9 cellular contexts compared by ENCODE assay signal in genomic region chr4:762211-763190, GRCh38. TPM values are rescaled to one million over a fixed set of nuclear protein-coding genes. Genes with fewer than 3 reads are reported as not detected.
DNase-seq lines count a peak whose midpoint lies in the region; ATAC-seq and TF ChIP-seq lines count a peak whose summit lies in the region.
"Had no signal": no experiment of that assay in that cellular context is flagged by ENCODE, and none has a peak within 500 bp of the region (broad histone marks: within the 10 kb centered on the region; RNA-seq: fewer than 3 reads in every experiment).

No MANE protein-coding gene starts in this region.

- peaks cover 14% of the 10 kb centered on the region for H3K4me1 Mint-ChIP-seq in Caco-2 (ENCODE audit: low read depth, unreplicated experiment)
- no peaks in the 10 kb centered on the region for H3K4me1 Mint-ChIP-seq in mesothelial cell of epicardium

- in situ Hi-C loops in T47D (cut with HindIII; ENCODE audit: low pct_unique_long_range_greater_than_20kb, low sequenced_read_pairs), result no loop called here

- no peak overlapping the region for H3K27ac ChIP-seq in HL-60 (replicated peaks)

- TF ChIP-seq CTCF in Caco-2 (IDR thresholded peaks at IDR 0.05; ENCODE audit: insufficient read depth in 1 of 2, low read depth in 1 of 2, low read length in 1 of 2, severe bottlenecking in 1 of 2, unreplicated experiment in 1 of 2), result peak in 1 of 2 experiments; percentile 49
- peak; percentile 15 for TF ChIP-seq CTCF in HL-60 (IDR thresholded peaks at IDR 0.05; ENCODE audit: insufficient read depth, low read length)
- TF ChIP-seq CTCF in mesothelial cell of epicardium (IDR thresholded peaks at IDR 0.05; ENCODE audit: unreplicated experiment), result no peak

- no TSS peak for BruUV-seq in Caco-2 (replicated peaks; lab: Mats Ljungman, UMichigan)

- H3K4me3 Mint-ChIP-seq in Caco-2 (ENCODE audit: unreplicated experiment) (no peak overlapping the region), mesothelial cell of epicardium (no peak overlapping the region)

- CTCF ChIA-PET in Caco-2 (lab: Charles Lee), result no interaction called here

- no peak overlapping the region for H3K4me3 ChIP-seq in Caco-2 (ENCODE audit: low read depth, low read length)
- H3K4me3 ChIP-seq in HL-60 (replicated peaks; ENCODE audit: insufficient read depth, low read length), result no peak overlapping the region

- H3K9me3 ChIP-seq in Caco-2, result no peaks in the 10 kb centered on the region

- no peaks in the 10 kb centered on the region for H3K27me3 ChIP-seq in Caco-2 (replicated peaks; ENCODE audit: control insufficient read depth, insufficient read depth, low read length)
- H3K27me3 ChIP-seq in HL-60 (ENCODE audit: insufficient read depth, poor library complexity, severe bottlenecking), result no peaks in the 10 kb centered on the region

- H3K9me3 Mint-ChIP-seq in Caco-2 (ENCODE audit: unreplicated experiment), result peaks cover 16% of the 10 kb centered on the region
- H3K9me3 Mint-ChIP-seq in mesothelial cell of epicardium, result peaks cover 8% of the 10 kb centered on the region

- POLR2A ChIA-PET in Caco-2 (lab: Charles Lee), result no interaction called here

- ATAC-seq in GM19397 (IDR thresholded peaks at IDR 0.05; ENCODE audit: unreplicated experiment), result no peak

- intact Hi-C loops in Caco-2 (cut with micrococcal nuclease; ENCODE audit: unreplicated experiment), result no loop called here

- peak in 1 of 2 experiments; percentile 46 for DNase-seq in Caco-2
- no peak for DNase-seq in HL-60 (ENCODE audit: low read depth in 1 of 2, low spot score in 1 of 2)
- DNase-seq in T47D (ENCODE audit: low read depth in 1 of 2, low spot score in 1 of 2), result peak; percentile 59 to 76
- DNase-seq in mesothelial cell of epicardium (ENCODE audit: low spot score in 2 of 2, unreplicated experiment in 2 of 2), result no peak
- no peak for DNase-seq in stimulated activated CD4-positive, alpha-beta T cell treated with anti-CD3 and anti-CD28 coated beads, Interleukin-4, amount 100 ng/mL, for 24 hours
- no peak for DNase-seq in DMS114 treated with DMSO at 0.1 percent for 48 hours (lab: John Stamatoyannopoulos, UW; ENCODE audit: unreplicated experiment)
- no peak for DNase-seq in AG20443 (ENCODE audit: low spot score)
- DNase-seq: OCI-M1 had no signal

- H3K4me1 ChIP-seq in Caco-2, result no peaks in the 10 kb centered on the region

- peaks cover 90% of the 10 kb centered on the region for H3K36me3 Mint-ChIP-seq in Caco-2 (ENCODE audit: insufficient read depth, unreplicated experiment)
- H3K36me3 Mint-ChIP-seq in mesothelial cell of epicardium, result peaks cover 64% of the 10 kb centered on the region

- H3K27me3 Mint-ChIP-seq in Caco-2 (ENCODE audit: insufficient read depth, unreplicated experiment) (no peaks in the 10 kb centered on the region), mesothelial cell of epicardium (ENCODE audit: low read depth) (no peaks in the 10 kb centered on the region)

- H3K36me3 ChIP-seq in Caco-2 (ENCODE audit: control insufficient read depth, insufficient read depth, low read length), result peaks cover 5% of the 10 kb centered on the region

- H3K27ac Mint-ChIP-seq in Caco-2 (ENCODE audit: unreplicated experiment) (peak overlapping the region; percentile 60), mesothelial cell of epicardium (peak overlapping the region; percentile 54)

RNA-seq across cellular contexts. Expression of gene PCGF3, which starts 56.9 kb away (rescaled TPM):
- total RNA-seq in Caco-2 (2022), result 36.6 and 38.0 TPM in 2 replicates
- 88.1 to 93.4 TPM (median 90.9 TPM) in 3 replicates for total RNA-seq in mesothelial cell of epicardium

Comparison
In these comparisons a context has a peak if more than half of its experiments do, and no peak if none do; other contexts are left out.
1. DNase-seq: peak in T47D (2 of 2); none in HL-60 (0 of 2), mesothelial cell of epicardium (0 of 2), stimulated activated CD4-positive, alpha-beta T cell treated with anti-CD3 and anti-CD28 coated beads, Interleukin-4, amount 100 ng/mL, for 24 hours (single experiment), DMS114 treated with DMSO at 0.1 percent for 48 hours (single experiment) and AG20443 (single experiment).